ENCODE assay signal across 8 cellular contexts in genomic region chr2:172735646-172736418, GRCh38. TPM values are rescaled to one million over a fixed set of nuclear protein-coding genes. Genes with fewer than 3 reads are reported as not detected.
DNase-seq lines count a peak whose midpoint lies in the region; ATAC-seq, FAIRE-seq and TF ChIP-seq lines count a peak whose summit lies in the region.

Gene RAPGEF4, plus strand, starts transcription at chr2:172735845. Its CDS starts 139 bp downstream, at chr2:172735984.

- H3K27ac ChIP-seq in BLaER1 = no peak within 1 kb of the TSS
- H3K27ac ChIP-seq in stomach = no peak within 1 kb of the TSS

- in situ Hi-C loops in astrocyte of the spinal cord (cut with HindIII; ENCODE audit: low sequenced_read_pairs) = no loop called here

- H3K9me3 ChIP-seq in BLaER1 (no peaks in the 10 kb centered on the region), stomach (no peaks in the 10 kb centered on the region)

- H4K20me1 ChIP-seq in BLaER1 = no peaks in the 10 kb centered on the region

- H3K4me2 ChIP-seq in BLaER1 = peak within 1 kb of the TSS; percentile 50

- peaks cover 41% of the 10 kb centered on the region for H3K27me3 ChIP-seq in BLaER1
- peaks cover 0 to 48% (median 19%) of the 10 kb centered on the region in 3 donors for H3K27me3 ChIP-seq in stomach

- TF ChIP-seq POLR2A in stomach (IDR thresholded peaks at IDR 0.05) = no peak

- H3K36me3 ChIP-seq in BLaER1 (no peaks in the 10 kb centered on the region), stomach (no peaks in the 10 kb centered on the region)

- H3K4me3 ChIP-seq in BLaER1 (peak within 1 kb of the TSS; percentile 31), astrocyte of the spinal cord (ENCODE audit: low read depth, low read length) (peak within 1 kb of the TSS; percentile 35), stomach (peak within 1 kb of the TSS; percentile 47 to 64 (median 58))

- DNase-seq in HTR-8/SVneo (ENCODE audit: insufficient read length, low spot score) = peak; percentile 10
- no peak for DNase-seq in astrocyte of the spinal cord (ENCODE audit: low read depth, low spot score)
- peak; percentile 57 for DNase-seq in islet precursor cell
- DNase-seq in stomach = no peak

- TF ChIP-seq EP300 in stomach (IDR thresholded peaks at IDR 0.05) = no peak

- no peak for ATAC-seq in GM19463 (IDR thresholded peaks at IDR 0.05; ENCODE audit: unreplicated experiment)
- ATAC-seq in HG03097 (IDR thresholded peaks at IDR 0.05; ENCODE audit: low FRiP score, unreplicated experiment) = no peak
- no peak for ATAC-seq in HG03025 (IDR thresholded peaks at IDR 0.05; ENCODE audit: low FRiP score, unreplicated experiment)

- intact Hi-C loops in stomach (cut with DNase I; ENCODE audit: low total_unique reads) = no loop called here

- WGBS in stomach, 5 donors = 1 to 2% (median 2%) methylated on average over 21 to 88 of the region's 88 CpGs

- peak; percentile 85 for FAIRE-seq in HTR-8/SVneo (lab: Jason Lieb, UNC)

- H3K9ac ChIP-seq in BLaER1 = no peak within 1 kb of the TSS

- H3K4me1 ChIP-seq in BLaER1 = peaks cover 14% of the 10 kb centered on the region
- peaks cover 0 to 16% (median 13%) of the 10 kb centered on the region in 4 donors for H3K4me1 ChIP-seq in stomach

- no peak for TF ChIP-seq CTCF in astrocyte of the spinal cord (IDR thresholded peaks at IDR 0.05; ENCODE audit: low read depth, low read length)
- no peak for TF ChIP-seq CTCF in stomach (IDR thresholded peaks at IDR 0.05)

RNA-seq across cellular contexts. Expression of gene RAPGEF4, which starts in this region (rescaled TPM):
- 10 to 100 TPM in 2 of 5 donors, 1 to 10 TPM in 2, not detected in 1; 5.3 to 23.7 (median 11.7) TPM for total RNA-seq in stomach
- 1 to 10 TPM; 3.6 to 9.8 (median 3.9) TPM for polyA plus RNA-seq in stomach

Comparison
In these comparisons a context has a peak if more than half of its experiments do, and no peak if none do; other contexts are left out.
1. DNase-seq: peak in HTR-8/SVneo (single experiment) and islet precursor cell (single experiment); none in astrocyte of the spinal cord (single experiment) and stomach (single experiment).
2. Peak in every context shown above with its lines, with median percentiles within 50 percentile points of each other: H3K4me3 ChIP-seq.